Comparison of ENCODE assay signal across 19 cellular contexts in the genomic region with DNA sequence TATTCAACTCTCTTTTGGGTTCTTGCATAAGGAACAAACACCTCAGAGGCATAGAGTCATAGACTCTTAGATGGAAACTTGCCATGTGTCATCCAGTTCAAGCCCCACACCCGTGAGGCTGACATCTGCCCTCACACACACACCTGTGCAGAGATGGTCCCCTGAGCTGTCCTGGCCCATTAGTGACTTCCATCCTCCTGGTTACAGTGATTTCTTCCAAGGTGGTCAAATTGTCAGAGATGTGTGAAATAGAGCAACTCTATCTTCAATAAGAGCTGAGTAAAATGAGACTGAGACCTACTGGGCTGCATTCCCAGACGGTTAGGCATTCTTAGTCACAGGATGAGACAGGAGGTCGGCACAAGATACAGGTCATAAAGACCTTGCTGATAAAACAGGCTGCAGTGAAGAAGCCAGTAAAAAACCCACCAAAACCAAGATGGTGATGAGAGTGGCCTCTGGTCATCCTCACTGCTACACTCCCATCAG.
DNase-seq lines count a peak whose midpoint lies in the region; ATAC-seq and TF ChIP-seq lines count a peak whose summit lies in the region.
"Had no signal": no experiment of that assay in that cellular context is flagged by ENCODE, and none has a peak within 500 bp of the region (broad histone marks: within the 10 kb centered on the region; RNA-seq: fewer than 3 reads in every experiment).

No MANE protein-coding gene starts in this region.

- intact Hi-C loops in mammary epithelial cell (cut with micrococcal nuclease), result no loop called here

- dilution Hi-C loops in mammary epithelial cell (cut with HindIII; ENCODE audit: low sequenced_read_pairs), result no loop called here

- no peaks in the 10 kb centered on the region for H4K20me1 ChIP-seq in mammary epithelial cell (ENCODE audit: insufficient read depth, low read length)

- H3K9me3 Mint-ChIP-seq in CD4-positive, CD25-positive, alpha-beta regulatory T cell, result no peaks in the 10 kb centered on the region

- peak overlapping the region; percentile 29 for H3K9ac ChIP-seq in mammary epithelial cell (ENCODE audit: insufficient read depth, low read length)

- no peak for ATAC-seq in CD4-positive, CD25-positive, alpha-beta regulatory T cell (ENCODE audit: low read depth in 2 of 2)
- ATAC-seq in HG03565 (IDR thresholded peaks at IDR 0.05; ENCODE audit: unreplicated experiment), result no peak
- no peak for ATAC-seq in HG03521 (IDR thresholded peaks at IDR 0.05; ENCODE audit: unreplicated experiment)
- ATAC-seq: esophagus mucosa, mucosa of descending colon had no signal

- H3K4me3 Mint-ChIP-seq in CD4-positive, CD25-positive, alpha-beta regulatory T cell, result no peak overlapping the region

- peak overlapping the region; percentile 2 for H2AFZ ChIP-seq in mammary epithelial cell (ENCODE audit: low read depth, low read length)

- no peaks in the 10 kb centered on the region for H3K79me2 ChIP-seq in mammary epithelial cell (ENCODE audit: insufficient read depth, low read length)

- H3K4me2 ChIP-seq in mammary epithelial cell (ENCODE audit: insufficient read depth, low read depth, low read length), result peak overlapping the region; percentile 40

- no peak for DNase-seq in CD4-positive, CD25-positive, alpha-beta regulatory T cell
- DNase-seq in HCEC 1CT (peak; percentile 13), mammary epithelial cell (peak; percentile 83), mesenteric fat pad (ENCODE audit: low spot score) (peak; percentile 18), COLO829 (ENCODE audit: low spot score) (no peak)
- DNase-seq: anterior cingulate cortex, BE2C, DMS153, hippocampal formation, mucosa of descending colon, NCI-H2029 treated with DMSO at 0.1 percent for 48 hours, NCI-H526, OCI-M1 had no signal

- no peak overlapping the region for H3K27ac ChIP-seq in CD4-positive, CD25-positive, alpha-beta regulatory T cell (ENCODE audit: insufficient read depth, low read length, poor library complexity, severe bottlenecking)
- H3K27ac ChIP-seq in mammary epithelial cell (ENCODE audit: insufficient read depth, low read depth, low read length), result peak overlapping the region; percentile 27
- H3K27ac ChIP-seq: neutrophil, right atrium auricular region, suprapubic skin had no signal

- H3K36me3 Mint-ChIP-seq in CD4-positive, CD25-positive, alpha-beta regulatory T cell, result peaks cover 3% of the 10 kb centered on the region

- no peaks in the 10 kb centered on the region for H3K27me3 ChIP-seq in CD4-positive, CD25-positive, alpha-beta regulatory T cell (ENCODE audit: control insufficient read depth, insufficient read depth, low read length)
- no peaks in the 10 kb centered on the region for H3K27me3 ChIP-seq in mammary epithelial cell (ENCODE audit: insufficient read depth, low read length)
- H3K27me3 ChIP-seq: BE2C, right atrium auricular region had no signal

- in situ Hi-C loops in mammary epithelial cell (cut with MboI; ENCODE audit: low sequenced_read_pairs in 2 of 2), result no loop called here

- H3K36me3 ChIP-seq in CD4-positive, CD25-positive, alpha-beta regulatory T cell (ENCODE audit: control insufficient read depth, insufficient read depth, low read length), result no peaks in the 10 kb centered on the region
- no peaks in the 10 kb centered on the region for H3K36me3 ChIP-seq in mammary epithelial cell (ENCODE audit: insufficient read depth, low read length)
- H3K36me3 ChIP-seq: BE2C, neutrophil, right atrium auricular region, suprapubic skin had no signal

- peaks cover 0 to 24% (median under 1%) of the 10 kb centered on the region in 4 donors for H3K4me1 Mint-ChIP-seq in CD4-positive, CD25-positive, alpha-beta regulatory T cell

- BruUV-seq in mammary epithelial cell (replicated peaks; lab: Mats Ljungman, UMichigan), result no TSS peak

- H3K4me3 ChIP-seq in CD4-positive, CD25-positive, alpha-beta regulatory T cell (ENCODE audit: low read depth, low read length), result no peak overlapping the region
- H3K4me3 ChIP-seq in mammary epithelial cell (replicated peaks in 1 of 3; ENCODE audit: insufficient read depth in 1 of 3, low read depth in 2 of 3, low read length in 3 of 3), result no peak overlapping the region
- H3K4me3 ChIP-seq: mucosa of descending colon, right atrium auricular region, suprapubic skin had no signal

- H3K9me3 ChIP-seq in CD4-positive, CD25-positive, alpha-beta regulatory T cell (ENCODE audit: control insufficient read depth in 2 of 2, low read length in 2 of 2), result peaks cover 0 to 2% of the 10 kb centered on the region in 2 experiments
- H3K9me3 ChIP-seq in mammary epithelial cell (replicated peaks; ENCODE audit: insufficient read depth, low read length), result peaks cover 6% of the 10 kb centered on the region
- H3K9me3 ChIP-seq: BE2C, mucosa of descending colon, neutrophil, right atrium auricular region, suprapubic skin had no signal

- CTCF ChIA-PET in mammary epithelial cell (lab: Charles Lee; ENCODE audit: low non-redundant PET), result no interaction called here

- peak overlapping the region in 2 of 3 donors; percentile 42 to 45 for H3K27ac Mint-ChIP-seq in CD4-positive, CD25-positive, alpha-beta regulatory T cell

- H3K4me1 ChIP-seq in CD4-positive, CD25-positive, alpha-beta regulatory T cell (ENCODE audit: control insufficient read depth, insufficient read depth, low read length, poor library complexity, severe bottlenecking), result peaks cover 1% of the 10 kb centered on the region
- peaks cover 21% of the 10 kb centered on the region for H3K4me1 ChIP-seq in mammary epithelial cell (ENCODE audit: insufficient read depth, low read length)
- H3K4me1 ChIP-seq: BE2C had no signal

- peaks cover 12% of the 10 kb centered on the region for H3K27me3 Mint-ChIP-seq in CD4-positive, CD25-positive, alpha-beta regulatory T cell

- no peak for TF ChIP-seq CTCF in mammary epithelial cell (conservative IDR thresholded peaks at IDR 0.05 in 1 of 2, IDR thresholded peaks at IDR 0.05 in 1 of 2; ENCODE audit: extremely low read depth in 1 of 2, insufficient read depth in 1 of 2, low read depth in 1 of 2, low read length in 2 of 2)

- WGBS in mammary epithelial cell (ENCODE audit: low coverage, missing lambda C conversion rate), result 3% methylated on average over 3 of the region's 3 CpGs

Comparison
In these comparisons a context has a peak if more than half of its experiments do, and no peak if none do; other contexts are left out.
1. DNase-seq: peak in HCEC 1CT (single experiment), mammary epithelial cell (single experiment) and mesenteric fat pad (single experiment); none in CD4-positive, CD25-positive, alpha-beta regulatory T cell (0 of 3) and COLO829 (single experiment).